In genomic region chr1:220834155-220834870, GRCh38 we compare ENCODE assay signal across 27 cellular contexts. TPM values are rescaled to one million over a fixed set of nuclear protein-coding genes. Genes with fewer than 3 reads are reported as not detected.
DNase-seq lines count a peak whose midpoint lies in the region; TF ChIP-seq lines count a peak whose summit lies in the region.
"Had no signal": no experiment of that assay in that cellular context is flagged by ENCODE, and none has a peak within 500 bp of the region (broad histone marks: within the 10 kb centered on the region; RNA-seq: fewer than 3 reads in every experiment).

No MANE protein-coding gene starts in this region.

- no peaks in the 10 kb centered on the region for H3K4me1 ChIP-seq in HEK293 (ENCODE audit: control insufficient read depth, insufficient read depth, low read length)
- H3K4me1 ChIP-seq: BE2C, BLaER1 had no signal

- H3K4me3 ChIP-seq in HEK293 (ENCODE audit: low read depth, low read length) (no peak overlapping the region), MG63 (no peak overlapping the region)
- H3K4me3 ChIP-seq: BLaER1, GM12878 had no signal

- H3K27me3 Mint-ChIP-seq in nephron (ENCODE audit: low read depth) = peaks cover 19% of the 10 kb centered on the region
- H3K27me3 Mint-ChIP-seq in activated CD4-positive, alpha-beta memory T cell treated with anti-CD3 and anti-CD28 coated beads, Interleukin-2, amount 10 ng/mL, durations not matched to agents 7 days and 5 days = peaks cover 2% of the 10 kb centered on the region

- no peaks in the 10 kb centered on the region for H3K36me3 ChIP-seq in HEK293 (ENCODE audit: control insufficient read depth in 2 of 2, insufficient read depth in 1 of 2, low read length in 2 of 2)
- no peaks in the 10 kb centered on the region for H3K36me3 ChIP-seq in MG63
- H3K36me3 ChIP-seq: BE2C, BLaER1 had no signal

- in situ Hi-C loops in KBM-7 (cut with MboI; ENCODE audit: low pct_unique_long_range_greater_than_20kb, low sequenced_read_pairs) = no loop called here

- no peak overlapping the region for H3K27ac ChIP-seq in HEK293 (ENCODE audit: extremely low read depth, low read depth, low read length)
- H3K27ac ChIP-seq: BLaER1 had no signal

- H3K4me1 Mint-ChIP-seq in nephron = peaks cover 15% of the 10 kb centered on the region
- H3K4me1 Mint-ChIP-seq in activated CD4-positive, alpha-beta memory T cell treated with anti-CD3 and anti-CD28 coated beads, Interleukin-2, amount 10 ng/mL, durations not matched to agents 7 days and 5 days = no peaks in the 10 kb centered on the region
- H3K4me1 Mint-ChIP-seq: CD14-positive monocyte; CD4-positive, alpha-beta memory T cell; CD4-positive, CD25-positive, alpha-beta regulatory T cell; CD8-positive, alpha-beta memory T cell had no signal

- H3K4me3 Mint-ChIP-seq in nephron = no peak overlapping the region
- H3K4me3 Mint-ChIP-seq in activated CD4-positive, alpha-beta memory T cell treated with anti-CD3 and anti-CD28 coated beads, Interleukin-2, amount 10 ng/mL, durations not matched to agents 7 days and 5 days = no peak overlapping the region
- H3K4me3 Mint-ChIP-seq: CD14-positive monocyte; CD4-positive, alpha-beta memory T cell; CD4-positive, CD25-positive, alpha-beta regulatory T cell; CD8-positive, alpha-beta memory T cell had no signal

- H3K36me3 Mint-ChIP-seq in nephron (ENCODE audit: low read depth) = no peaks in the 10 kb centered on the region
- no peaks in the 10 kb centered on the region for H3K36me3 Mint-ChIP-seq in activated CD4-positive, alpha-beta memory T cell treated with anti-CD3 and anti-CD28 coated beads, Interleukin-2, amount 10 ng/mL, durations not matched to agents 7 days and 5 days (ENCODE audit: low read depth)
- H3K36me3 Mint-ChIP-seq: CD4-positive, alpha-beta memory T cell; CD4-positive, CD25-positive, alpha-beta regulatory T cell; CD8-positive, alpha-beta memory T cell had no signal

- H3K9me3 Mint-ChIP-seq in nephron = no peaks in the 10 kb centered on the region
- no peaks in the 10 kb centered on the region for H3K9me3 Mint-ChIP-seq in activated CD4-positive, alpha-beta memory T cell treated with anti-CD3 and anti-CD28 coated beads, Interleukin-2, amount 10 ng/mL, durations not matched to agents 7 days and 5 days

- H3K27ac Mint-ChIP-seq in nephron = peak overlapping the region in 2 of 3 experiments; percentile 49 to 73
- H3K27ac Mint-ChIP-seq in activated CD4-positive, alpha-beta memory T cell treated with anti-CD3 and anti-CD28 coated beads, Interleukin-2, amount 10 ng/mL, durations not matched to agents 7 days and 5 days = no peak overlapping the region
- H3K27ac Mint-ChIP-seq: CD4-positive, alpha-beta memory T cell; CD4-positive, CD25-positive, alpha-beta regulatory T cell; CD8-positive, alpha-beta memory T cell had no signal

- no peaks in the 10 kb centered on the region for H3K27me3 ChIP-seq in MG63
- H3K27me3 ChIP-seq: BE2C, BLaER1 had no signal

- CTCF ChIA-PET in HEK293 (lab: Yijun Ruan, JAX) = interaction anchor here (0.6 kb wide), 1 partner anchor 41 kb away, joined by 4 read pairs; no protein-coding TSS in a partner anchor
- CTCF ChIA-PET in activated CD4-positive, alpha-beta memory T cell treated with anti-CD3 and anti-CD28 coated beads, Interleukin-2, amount 10 ng/mL, durations not matched to agents 7 days and 5 days (lab: Charles Lee) = no interaction called here

- DNase-seq in MG63 (peak; percentile 81), stromal cell of bone marrow (ENCODE audit: low read depth) (peak; percentile 72), KBM-7 (no peak), retina (no peak)
- no peak for DNase-seq in activated CD4-positive, alpha-beta memory T cell treated with anti-CD3 and anti-CD28 coated beads, Interleukin-2, amount 10 ng/mL, durations not matched to agents 7 days and 5 days
- DNase-seq: 8988T; ACHN; BE2C; C1 segment of cervical spinal cord; CD4-positive, alpha-beta memory T cell; CD4-positive, CD25-positive, alpha-beta regulatory T cell; CD8-positive, alpha-beta memory T cell; COR-L47; DMS 273 treated with DMSO at 0.1 percent for 48 hours; DMS153; DMS53; DMS79; DND-41; EL; GDM1 had no signal

- POLR2A ChIA-PET in HEK293 (lab: Yijun Ruan, JAX) = no interaction called here
- POLR2A ChIA-PET in activated CD4-positive, alpha-beta memory T cell treated with anti-CD3 and anti-CD28 coated beads, Interleukin-2, amount 10 ng/mL, durations not matched to agents 7 days and 5 days (lab: Charles Lee) = no interaction called here

- TF ChIP-seq CTCF in HEK293 (tag by site-specific recombination; IDR thresholded peaks at IDR 0.05) = no peak
- no peak for TF ChIP-seq CTCF in nephron (IDR thresholded peaks at IDR 0.05; ENCODE audit: unreplicated experiment in 3 of 3)

- no peaks in the 10 kb centered on the region for H3K9me3 ChIP-seq in HEK293 (ENCODE audit: control insufficient read depth, insufficient read depth, low read depth, low read length)
- no peaks in the 10 kb centered on the region for H3K9me3 ChIP-seq in MG63
- H3K9me3 ChIP-seq: BE2C, BLaER1 had no signal

TF ChIP-seq in HEK293, 187 proteins besides CTCF, POLR2A, EP300 and RAD21 (continues in another document):
- TF ChIP-seq ZNF2 (tag by site-specific recombination; IDR thresholded peaks at IDR 0.05) = no peak
- no peak for TF ChIP-seq RBAK (tag by site-specific recombination; IDR thresholded peaks at IDR 0.05)
- no peak for TF ChIP-seq SP3 (tag by site-specific recombination; IDR thresholded peaks at IDR 0.05)
- TF ChIP-seq ZNF10 (tag by site-specific recombination; IDR thresholded peaks at IDR 0.05) = peak; percentile 99
- TF ChIP-seq ZNF791 (tag by site-specific recombination; IDR thresholded peaks at IDR 0.05) = no peak
- TF ChIP-seq ZNF19 (tag by site-specific recombination; IDR thresholded peaks at IDR 0.05; ENCODE audit: low read depth) = no peak
- TF ChIP-seq PRDM2 (tag by site-specific recombination; IDR thresholded peaks at IDR 0.05; ENCODE audit: borderline replicate concordance) = no peak

RNA-seq across cellular contexts. Expression of gene HLX, which starts 44.9 kb away (rescaled TPM):
- total RNA-seq in MG63 (2014; rRNA removed; shearing (Covaris generic); ENCODE audit: low replicate concordance) = 2.0 and 5.6 TPM in 2 replicates
- total RNA-seq in activated CD4-positive, alpha-beta memory T cell treated with anti-CD3 and anti-CD28 coated beads, Interleukin-2, amount 10 ng/mL, durations not matched to agents 7 days and 5 days = under 1 TPM; 0.20 to 0.33 TPM
- total RNA-seq: A673; CD8-positive, alpha-beta memory T cell; G401 had no signal

RNA-seq across cellular contexts. Expression of gene MTARC1, which starts 47.6 kb away (rescaled TPM):
- 0.26 TPM in 1 of 2 replicates, not detected in the other for total RNA-seq in MG63 (2014; rRNA removed; shearing (Covaris generic); ENCODE audit: low replicate concordance)
- not detected for total RNA-seq in activated CD4-positive, alpha-beta memory T cell treated with anti-CD3 and anti-CD28 coated beads, Interleukin-2, amount 10 ng/mL, durations not matched to agents 7 days and 5 days
- total RNA-seq: CD4-positive, alpha-beta memory T cell; CD4-positive, CD25-positive, alpha-beta regulatory T cell; CD8-positive, alpha-beta memory T cell; G401 had no signal

Comparison
In these comparisons a context has a peak if more than half of its experiments do, and no peak if none do; other contexts are left out.
1. DNase-seq: peak in MG63 (single experiment) and stromal cell of bone marrow (single experiment); none in activated CD4-positive, alpha-beta memory T cell treated with anti-CD3 and anti-CD28 coated beads, Interleukin-2, amount 10 ng/mL, durations not matched to agents 7 days and 5 days (single experiment), KBM-7 (single experiment) and retina (single experiment).